In genomic region chr12:95002754-95003153, GRCh38 we compare ENCODE assay signal across 8 cellular contexts. TPM values are rescaled to one million over a fixed set of nuclear protein-coding genes. Genes with fewer than 3 reads are reported as not detected.
DNase-seq lines count a peak whose midpoint lies in the region; ATAC-seq lines count a peak whose summit lies in the region.

No MANE protein-coding gene starts in this region.

- H3K4me3 ChIP-seq in iPS-18c (ENCODE audit: insufficient read depth, low read depth, low read length) = peak overlapping the region; percentile 94
- peak overlapping the region; percentile 96 for H3K4me3 ChIP-seq in stomach smooth muscle (ENCODE audit: low read length in 2 of 2)

- H3K27ac ChIP-seq in stomach smooth muscle (ENCODE audit: low read length) = peak overlapping the region; percentile 68

- no peaks in the 10 kb centered on the region for H3K27me3 ChIP-seq in stomach smooth muscle (ENCODE audit: control insufficient read depth in 1 of 2, insufficient read depth in 2 of 2, low read length in 2 of 2)

- peaks cover 2 to 3% of the 10 kb centered on the region in 2 donors for H3K36me3 ChIP-seq in stomach smooth muscle (ENCODE audit: control insufficient read depth in 2 of 2, insufficient read depth in 2 of 2, low read length in 2 of 2)

- peaks cover 4% of the 10 kb centered on the region for H3K9me3 ChIP-seq in iPS-18c (ENCODE audit: control insufficient read depth, insufficient read depth, low read length)
- H3K9me3 ChIP-seq in stomach smooth muscle (ENCODE audit: control insufficient read depth in 2 of 2, low read length in 2 of 2) = no peaks in the 10 kb centered on the region

- peaks cover 37% of the 10 kb centered on the region for H3K4me1 Mint-ChIP-seq in T-helper 1 cell treated with Interleukin-12 subunit alpha and Interleukin-12 subunit beta and Interleukin-4 antibody, amounts not matched to agents 30 μg/mL and 1 μg/mL, for 36 hours (ENCODE audit: low read depth)
- H3K4me1 Mint-ChIP-seq in activated CD4-positive, alpha-beta memory T cell treated with anti-CD3 and anti-CD28 coated beads, Interleukin-2, amount 10 ng/mL, durations not matched to agents 7 days and 5 days = peaks cover 59% of the 10 kb centered on the region

- H3K9me3 Mint-ChIP-seq in T-helper 1 cell treated with Interleukin-12 subunit alpha and Interleukin-12 subunit beta and Interleukin-4 antibody, amounts not matched to agents 30 μg/mL and 1 μg/mL, for 36 hours = peaks cover 22% of the 10 kb centered on the region
- H3K9me3 Mint-ChIP-seq in activated CD4-positive, alpha-beta memory T cell treated with anti-CD3 and anti-CD28 coated beads, Interleukin-2, amount 10 ng/mL, durations not matched to agents 7 days and 5 days = peaks cover 14% of the 10 kb centered on the region

- peak overlapping the region; percentile 94 for H3K4me3 Mint-ChIP-seq in T-helper 1 cell treated with Interleukin-12 subunit alpha and Interleukin-12 subunit beta and Interleukin-4 antibody, amounts not matched to agents 30 μg/mL and 1 μg/mL, for 36 hours
- peak overlapping the region; percentile 87 for H3K4me3 Mint-ChIP-seq in activated CD4-positive, alpha-beta memory T cell treated with anti-CD3 and anti-CD28 coated beads, Interleukin-2, amount 10 ng/mL, durations not matched to agents 7 days and 5 days

- peak overlapping the region; percentile 80 to 89 for H3K9ac ChIP-seq in stomach smooth muscle (ENCODE audit: low read length in 2 of 2)

- no peak for ATAC-seq in HG03521 (IDR thresholded peaks at IDR 0.05; ENCODE audit: unreplicated experiment)

- CTCF ChIA-PET in activated CD4-positive, alpha-beta memory T cell treated with anti-CD3 and anti-CD28 coated beads, Interleukin-2, amount 10 ng/mL, durations not matched to agents 7 days and 5 days (lab: Charles Lee) = interaction anchor here (0.6 to 1.7 kb wide), 3 partner anchors 64 to 127 kb away, joined by 3 to 5 read pairs (median 4); no protein-coding TSS in a partner anchor

- POLR2A ChIA-PET in activated CD4-positive, alpha-beta memory T cell treated with anti-CD3 and anti-CD28 coated beads, Interleukin-2, amount 10 ng/mL, durations not matched to agents 7 days and 5 days (lab: Charles Lee) = interaction anchor here (1.0 to 5.1 kb wide), 13 partner anchors 9 to 939 kb away, joined by 3 to 48 read pairs (median 10); partner anchors contain the start of genes CCDC38, FGD6, METAP2 and NR2C1

- peaks cover 24% of the 10 kb centered on the region for H3K36me3 Mint-ChIP-seq in T-helper 1 cell treated with Interleukin-12 subunit alpha and Interleukin-12 subunit beta and Interleukin-4 antibody, amounts not matched to agents 30 μg/mL and 1 μg/mL, for 36 hours (ENCODE audit: low read depth)
- H3K36me3 Mint-ChIP-seq in activated CD4-positive, alpha-beta memory T cell treated with anti-CD3 and anti-CD28 coated beads, Interleukin-2, amount 10 ng/mL, durations not matched to agents 7 days and 5 days (ENCODE audit: low read depth) = peaks cover 43% of the 10 kb centered on the region

- no peaks in the 10 kb centered on the region for H3K27me3 Mint-ChIP-seq in T-helper 1 cell treated with Interleukin-12 subunit alpha and Interleukin-12 subunit beta and Interleukin-4 antibody, amounts not matched to agents 30 μg/mL and 1 μg/mL, for 36 hours (ENCODE audit: low read depth)
- H3K27me3 Mint-ChIP-seq in activated CD4-positive, alpha-beta memory T cell treated with anti-CD3 and anti-CD28 coated beads, Interleukin-2, amount 10 ng/mL, durations not matched to agents 7 days and 5 days = no peaks in the 10 kb centered on the region

- H3K4me1 ChIP-seq in stomach smooth muscle (ENCODE audit: control insufficient read depth, insufficient read depth, low read length) = no peaks in the 10 kb centered on the region

- H3K27ac Mint-ChIP-seq in T-helper 1 cell treated with Interleukin-12 subunit alpha and Interleukin-12 subunit beta and Interleukin-4 antibody, amounts not matched to agents 30 μg/mL and 1 μg/mL, for 36 hours = peak overlapping the region; percentile 91
- H3K27ac Mint-ChIP-seq in activated CD4-positive, alpha-beta memory T cell treated with anti-CD3 and anti-CD28 coated beads, Interleukin-2, amount 10 ng/mL, durations not matched to agents 7 days and 5 days = peak overlapping the region; percentile 77

- no peak for DNase-seq in T-helper 1 cell
- DNase-seq in activated CD4-positive, alpha-beta memory T cell treated with anti-CD3 and anti-CD28 coated beads, Interleukin-2, amount 10 ng/mL, durations not matched to agents 7 days and 5 days = no peak
- DNase-seq in NCI-H1694 (lab: John Stamatoyannopoulos, UW) = no peak
- no peak for DNase-seq in NCI-H82 (lab: John Stamatoyannopoulos, UW)

RNA-seq across cellular contexts. Expression of gene NDUFA12, which starts 0.7 kb away (rescaled TPM):
- total RNA-seq in activated CD4-positive, alpha-beta memory T cell treated with anti-CD3 and anti-CD28 coated beads, Interleukin-2, amount 10 ng/mL, durations not matched to agents 7 days and 5 days = 100 to 1,000 TPM; 155 to 167 TPM
